ENCODE assay signal across 18 cellular contexts in the genomic region with DNA sequence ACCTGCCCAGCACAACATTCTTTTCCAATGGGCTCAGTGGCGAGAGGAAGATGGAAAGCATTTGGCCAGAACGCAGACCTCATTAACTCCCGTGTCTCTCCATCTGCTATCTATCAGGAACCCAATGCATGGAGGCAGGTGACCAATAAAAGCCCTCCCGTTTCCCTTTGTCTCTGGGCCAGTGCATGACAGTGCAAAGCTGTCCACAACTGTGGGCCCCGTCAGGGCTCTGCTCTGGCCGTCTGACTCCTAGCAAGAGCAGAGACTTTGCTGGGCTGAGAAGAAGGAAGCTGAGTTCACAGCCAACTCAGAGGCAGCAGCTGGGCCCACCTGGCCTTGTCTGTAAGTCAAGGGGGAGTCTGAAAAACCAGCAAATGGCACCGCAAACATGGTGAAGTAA.
DNase-seq lines count a peak whose midpoint lies in the region; ATAC-seq and TF ChIP-seq lines count a peak whose summit lies in the region.
"Had no signal": no experiment of that assay in that cellular context is flagged by ENCODE, and none has a peak within 500 bp of the region (broad histone marks: within the 10 kb centered on the region; RNA-seq: fewer than 3 reads in every experiment).

No MANE protein-coding gene starts in this region.

- H3K4me1 ChIP-seq in heart left ventricle (no peaks in the 10 kb centered on the region), sigmoid colon (no peaks in the 10 kb centered on the region)
- H3K4me1 ChIP-seq: BE2C, esophagus muscularis mucosa had no signal

- H3K4me1 Mint-ChIP-seq in HFFc6 (ENCODE audit: low read depth), result peaks cover 15% of the 10 kb centered on the region
- no peaks in the 10 kb centered on the region for H3K4me1 Mint-ChIP-seq in activated T-cell treated with anti-CD3 and anti-CD28 coated beads, Interleukin-2, amount 50 U/mL, for 72 hours (ENCODE audit: low read depth)
- H3K4me1 Mint-ChIP-seq: activated CD4-positive, alpha-beta memory T cell treated with anti-CD3 and anti-CD28 coated beads, Interleukin-2, amount 10 ng/mL, durations not matched to agents 7 days and 5 days; activated naive CD8-positive, alpha-beta T cell treated with anti-CD3 and anti-CD28 coated beads for 36 hours had no signal

- H3K9me3 Mint-ChIP-seq in HFFc6, result no peaks in the 10 kb centered on the region
- H3K9me3 Mint-ChIP-seq in activated T-cell treated with anti-CD3 and anti-CD28 coated beads, Interleukin-2, amount 50 U/mL, for 72 hours, result peaks cover 0 to 2% of the 10 kb centered on the region in 2 donors
- H3K9me3 Mint-ChIP-seq: activated naive CD8-positive, alpha-beta T cell treated with anti-CD3 and anti-CD28 coated beads for 36 hours; activated T-cell treated with anti-CD3 and anti-CD28 coated beads, Interleukin-2, amount 50 U/mL, for 24 hours had no signal

- no peaks in the 10 kb centered on the region for H3K27me3 Mint-ChIP-seq in HFFc6 (ENCODE audit: insufficient read depth)
- H3K27me3 Mint-ChIP-seq in activated T-cell treated with anti-CD3 and anti-CD28 coated beads, Interleukin-2, amount 50 U/mL, for 72 hours (ENCODE audit: low read depth), result no peaks in the 10 kb centered on the region
- H3K27me3 Mint-ChIP-seq: activated CD4-positive, alpha-beta memory T cell treated with anti-CD3 and anti-CD28 coated beads, Interleukin-2, amount 10 ng/mL, durations not matched to agents 7 days and 5 days; activated naive CD8-positive, alpha-beta T cell treated with anti-CD3 and anti-CD28 coated beads for 36 hours; activated T-cell treated with anti-CD3 and anti-CD28 coated beads, Interleukin-2, amount 50 U/mL, for 24 hours had no signal

- no peak for TF ChIP-seq EP300 in sigmoid colon (IDR thresholded peaks at IDR 0.05)

- no peak overlapping the region for H3K4me3 ChIP-seq in heart left ventricle
- no peak overlapping the region for H3K4me3 ChIP-seq in sigmoid colon
- H3K4me3 ChIP-seq in brain microvascular endothelial cell (ENCODE audit: low read depth, low read length), result no peak overlapping the region
- H3K4me3 ChIP-seq: esophagus muscularis mucosa, GM23248 had no signal

- in situ Hi-C loops in brain microvascular endothelial cell (cut with HindIII; ENCODE audit: low pct_ligation_motif_present, low sequenced_read_pairs), result no loop called here

- H3K27ac ChIP-seq in heart left ventricle, result peak overlapping the region in 6 of 12 donors; percentile 34 to 73 (median 49)
- H3K27ac ChIP-seq in sigmoid colon, result peak overlapping the region in 1 of 4 donors; percentile 56
- no peak overlapping the region for H3K27ac ChIP-seq in brain microvascular endothelial cell
- H3K27ac ChIP-seq: esophagus muscularis mucosa, GM23248, VCaP had no signal

- H3K9me3 ChIP-seq in heart left ventricle, result no peaks in the 10 kb centered on the region
- no peaks in the 10 kb centered on the region for H3K9me3 ChIP-seq in sigmoid colon
- H3K9me3 ChIP-seq: BE2C, esophagus muscularis mucosa had no signal

- no peaks in the 10 kb centered on the region for H3K36me3 ChIP-seq in heart left ventricle
- no peaks in the 10 kb centered on the region for H3K36me3 ChIP-seq in sigmoid colon
- no peaks in the 10 kb centered on the region for H3K36me3 ChIP-seq in brain microvascular endothelial cell (replicated peaks)
- H3K36me3 ChIP-seq: BE2C, esophagus muscularis mucosa had no signal

- no peak for DNase-seq in HFFc6
- peak; percentile 28 for DNase-seq in RPMI7951 (ENCODE audit: low read depth)
- peak; percentile 60 to 91 (median 78) for DNase-seq in heart left ventricle
- DNase-seq in sigmoid colon, result peak; percentile 90
- DNase-seq in brain microvascular endothelial cell, result no peak
- DNase-seq in activated T-cell treated with anti-CD3 and anti-CD28 coated beads, Interleukin-2, amount 50 U/mL, for 72 hours, result no peak
- DNase-seq: activated CD4-positive, alpha-beta memory T cell treated with anti-CD3 and anti-CD28 coated beads, Interleukin-2, amount 10 ng/mL, durations not matched to agents 7 days and 5 days; activated naive CD8-positive, alpha-beta T cell treated with anti-CD3 and anti-CD28 coated beads for 36 hours; activated T-cell treated with anti-CD3 and anti-CD28 coated beads, Interleukin-2, amount 50 U/mL, for 24 hours; BE2C; kidney; NCI-H2107; nucleus accumbens; stimulated activated CD4-positive, alpha-beta T cell treated with anti-CD3 and anti-CD28 coated beads, Interleukin-4, amount 100 ng/mL, for 24 hours had no signal

- H3K27ac Mint-ChIP-seq in HFFc6, result peak overlapping the region; percentile 34; the same call in 1 of the 2 replicates
- H3K27ac Mint-ChIP-seq in activated T-cell treated with anti-CD3 and anti-CD28 coated beads, Interleukin-2, amount 50 U/mL, for 72 hours, result no peak overlapping the region
- H3K27ac Mint-ChIP-seq: activated CD4-positive, alpha-beta memory T cell treated with anti-CD3 and anti-CD28 coated beads, Interleukin-2, amount 10 ng/mL, durations not matched to agents 7 days and 5 days; activated naive CD8-positive, alpha-beta T cell treated with anti-CD3 and anti-CD28 coated beads for 36 hours; activated T-cell treated with anti-CD3 and anti-CD28 coated beads, Interleukin-2, amount 50 U/mL, for 24 hours had no signal

- H3K27me3 ChIP-seq in heart left ventricle (peaks cover 0 to 3% (median 0%) of the 10 kb centered on the region in 9 donors), sigmoid colon (no peaks in the 10 kb centered on the region), brain microvascular endothelial cell (replicated peaks) (no peaks in the 10 kb centered on the region)
- H3K27me3 ChIP-seq: BE2C, esophagus muscularis mucosa had no signal

- WGBS in heart left ventricle, 4 donors, result 53 to 75% (median 58%) methylated on average over 7 of the region's 7 CpGs
- WGBS in sigmoid colon, 2 donors, result 54 to 78% methylated on average over 7 of the region's 7 CpGs

- H3K36me3 Mint-ChIP-seq in HFFc6 (ENCODE audit: low read depth), result no peaks in the 10 kb centered on the region
- H3K36me3 Mint-ChIP-seq in activated T-cell treated with anti-CD3 and anti-CD28 coated beads, Interleukin-2, amount 50 U/mL, for 72 hours (ENCODE audit: insufficient read depth in 2 of 2), result no peaks in the 10 kb centered on the region
- H3K36me3 Mint-ChIP-seq: activated naive CD8-positive, alpha-beta T cell treated with anti-CD3 and anti-CD28 coated beads for 36 hours had no signal

- intact Hi-C loops in heart left ventricle (cut with DNase I), result no loop called here
- intact Hi-C loops in sigmoid colon (cut with DNase I), result no loop called here

- H3K4me3 Mint-ChIP-seq in HFFc6, result peak overlapping the region; percentile 53; the same call in 1 of the 2 replicates
- no peak overlapping the region for H3K4me3 Mint-ChIP-seq in activated T-cell treated with anti-CD3 and anti-CD28 coated beads, Interleukin-2, amount 50 U/mL, for 72 hours
- H3K4me3 Mint-ChIP-seq: activated CD4-positive, alpha-beta memory T cell treated with anti-CD3 and anti-CD28 coated beads, Interleukin-2, amount 10 ng/mL, durations not matched to agents 7 days and 5 days; activated naive CD8-positive, alpha-beta T cell treated with anti-CD3 and anti-CD28 coated beads for 36 hours; activated T-cell treated with anti-CD3 and anti-CD28 coated beads, Interleukin-2, amount 50 U/mL, for 24 hours had no signal

- TF ChIP-seq CTCF in HFFc6 (IDR thresholded peaks at IDR 0.05), result no peak
- TF ChIP-seq CTCF in heart left ventricle (IDR thresholded peaks at IDR 0.05), result no peak
- TF ChIP-seq CTCF in sigmoid colon (IDR thresholded peaks at IDR 0.05), result no peak
- TF ChIP-seq CTCF in brain microvascular endothelial cell (IDR thresholded peaks at IDR 0.05; ENCODE audit: low read depth, low read length, missing control alignments), result no peak

- no peak for TF ChIP-seq POLR2A in heart left ventricle (IDR thresholded peaks at IDR 0.05)
- no peak for TF ChIP-seq POLR2A in sigmoid colon (IDR thresholded peaks at IDR 0.05)

- ATAC-seq in heart left ventricle, result peak; percentile 54 to 93 (median 85)
- ATAC-seq in HG03025 (IDR thresholded peaks at IDR 0.05; ENCODE audit: low FRiP score, unreplicated experiment), result no peak
- no peak for ATAC-seq in activated T-cell treated with anti-CD3 and anti-CD28 coated beads, Interleukin-2, amount 50 U/mL, for 72 hours (replicated peaks in 1 of 2)

Comparison
In these comparisons a context has a peak if more than half of its experiments do, and no peak if none do; other contexts are left out.
1. DNase-seq: peak in RPMI7951 (single experiment), heart left ventricle (5 of 5) and sigmoid colon (single experiment); none in HFFc6 (single experiment), brain microvascular endothelial cell (single experiment) and activated T-cell treated with anti-CD3 and anti-CD28 coated beads, Interleukin-2, amount 50 U/mL, for 72 hours (0 of 2).
2. ATAC-seq: peak in heart left ventricle (4 of 4); none in HG03025 (single experiment) and activated T-cell treated with anti-CD3 and anti-CD28 coated beads, Interleukin-2, amount 50 U/mL, for 72 hours (0 of 2).